ENCODE assay signal across 6 cellular contexts in the genomic region with DNA sequence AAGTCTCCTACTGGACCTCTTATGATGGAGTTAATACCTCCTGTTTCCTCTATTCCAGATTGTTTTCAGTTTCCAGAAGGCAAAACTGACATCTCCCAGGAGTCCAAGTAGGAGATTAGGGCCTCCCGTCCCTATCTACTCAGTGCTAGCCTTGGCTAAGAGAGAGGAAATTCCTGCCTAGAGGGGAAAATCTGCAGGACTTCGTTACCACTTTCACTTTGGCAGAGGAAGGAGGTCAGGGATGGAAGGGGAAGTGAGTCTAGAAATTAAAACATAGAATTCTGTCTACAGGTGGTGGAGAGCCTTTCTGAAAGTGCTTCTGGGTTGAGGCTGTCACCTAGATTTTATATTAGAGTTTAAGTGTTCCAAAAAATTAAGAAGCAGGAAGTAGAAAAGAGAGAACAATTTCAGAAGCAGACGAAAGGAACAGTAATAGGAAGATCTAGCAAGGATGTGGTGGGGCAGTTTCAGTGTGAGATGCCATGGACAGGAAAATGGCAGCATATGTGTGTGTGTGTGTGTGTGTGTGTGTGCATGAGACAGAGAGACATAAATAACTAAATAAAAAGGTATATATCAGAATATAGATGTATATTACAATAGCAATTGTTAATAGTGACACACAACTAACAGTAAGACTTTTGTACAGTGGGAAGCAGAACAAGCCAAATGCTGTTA.
DNase-seq lines count a peak whose midpoint lies in the region; ATAC-seq lines count a peak whose summit lies in the region.

No MANE protein-coding gene starts in this region.

- H3K27me3 Mint-ChIP-seq in activated T-cell treated with anti-CD3 and anti-CD28 coated beads, Interleukin-2, amount 50 U/mL, for 24 hours, result no peaks in the 10 kb centered on the region

- peaks cover 17% of the 10 kb centered on the region for H3K4me1 ChIP-seq in adipocyte (ENCODE audit: control insufficient read depth, insufficient read depth, low read length)

- H3K27ac Mint-ChIP-seq in activated T-cell treated with anti-CD3 and anti-CD28 coated beads, Interleukin-2, amount 50 U/mL, for 24 hours, result peak overlapping the region; percentile 73
- peak overlapping the region; percentile 91 for H3K27ac Mint-ChIP-seq in stimulated activated effector memory CD8-positive, alpha-beta T cell treated with anti-CD3 and anti-CD28 coated beads, Interleukin-12 subunit alpha, Interleukin-12 subunit beta, amount 100 ng/mL, for 72 hours

- H3K9me3 Mint-ChIP-seq in activated T-cell treated with anti-CD3 and anti-CD28 coated beads, Interleukin-2, amount 50 U/mL, for 24 hours, result no peaks in the 10 kb centered on the region
- H3K9me3 Mint-ChIP-seq in stimulated activated effector memory CD8-positive, alpha-beta T cell treated with anti-CD3 and anti-CD28 coated beads, Interleukin-12 subunit alpha, Interleukin-12 subunit beta, amount 100 ng/mL, for 72 hours, result peaks cover 2% of the 10 kb centered on the region

- no peak for ATAC-seq in stimulated activated effector memory CD8-positive, alpha-beta T cell treated with anti-CD3 and anti-CD28 coated beads, Interleukin-12 subunit alpha, Interleukin-12 subunit beta, amount 100 ng/mL, for 72 hours

- H3K36me3 Mint-ChIP-seq in activated T-cell treated with anti-CD3 and anti-CD28 coated beads, Interleukin-2, amount 50 U/mL, for 24 hours (ENCODE audit: low read depth), result peaks cover 5% of the 10 kb centered on the region
- H3K36me3 Mint-ChIP-seq in stimulated activated effector memory CD8-positive, alpha-beta T cell treated with anti-CD3 and anti-CD28 coated beads, Interleukin-12 subunit alpha, Interleukin-12 subunit beta, amount 100 ng/mL, for 72 hours, result no peaks in the 10 kb centered on the region

- H3K4me3 Mint-ChIP-seq in activated T-cell treated with anti-CD3 and anti-CD28 coated beads, Interleukin-2, amount 50 U/mL, for 24 hours, result peak overlapping the region; percentile 62
- peak overlapping the region; percentile 86 for H3K4me3 Mint-ChIP-seq in stimulated activated effector memory CD8-positive, alpha-beta T cell treated with anti-CD3 and anti-CD28 coated beads, Interleukin-12 subunit alpha, Interleukin-12 subunit beta, amount 100 ng/mL, for 72 hours

- no peaks in the 10 kb centered on the region for H3K9me3 ChIP-seq in adipocyte (ENCODE audit: control insufficient read depth, low read length)

- no peak for DNase-seq in activated T-cell treated with anti-CD3 and anti-CD28 coated beads, Interleukin-2, amount 50 U/mL, for 24 hours
- no peak for DNase-seq in activated T-cell treated with anti-CD3 and anti-CD28 coated beads, Interleukin-2, amount 50 U/mL, for 48 hours
- DNase-seq in adipocyte (ENCODE audit: low read depth) (peak; percentile 19), NCI-H2029 treated with DMSO at 0.1 percent for 48 hours (lab: John Stamatoyannopoulos, UW) (no peak), NCI-H2171 treated with DMSO at 0.1 percent for 48 hours (lab: John Stamatoyannopoulos, UW) (no peak)
- DNase-seq in stimulated activated effector memory CD8-positive, alpha-beta T cell treated with anti-CD3 and anti-CD28 coated beads, Interleukin-12 subunit alpha, Interleukin-12 subunit beta, amount 100 ng/mL, for 72 hours (ENCODE audit: low spot score in 2 of 2), result no peak

- no peaks in the 10 kb centered on the region for H3K27me3 ChIP-seq in adipocyte (replicated peaks; ENCODE audit: control insufficient read depth, insufficient read depth, low read length)

- peak overlapping the region; percentile 4 for H3K4me3 ChIP-seq in adipocyte (ENCODE audit: low read length)

- peak overlapping the region; percentile 33 for H3K9ac ChIP-seq in adipocyte (ENCODE audit: low read length)

- H3K4me1 Mint-ChIP-seq in activated T-cell treated with anti-CD3 and anti-CD28 coated beads, Interleukin-2, amount 50 U/mL, for 24 hours (ENCODE audit: low read depth), result peaks cover 40% of the 10 kb centered on the region
- H3K4me1 Mint-ChIP-seq in stimulated activated effector memory CD8-positive, alpha-beta T cell treated with anti-CD3 and anti-CD28 coated beads, Interleukin-12 subunit alpha, Interleukin-12 subunit beta, amount 100 ng/mL, for 72 hours, result peaks cover 36% of the 10 kb centered on the region

- no peaks in the 10 kb centered on the region for H3K36me3 ChIP-seq in adipocyte (ENCODE audit: control insufficient read depth, insufficient read depth, low read length, severe bottlenecking)
